ENCODE assay signal across 12 cellular contexts in the genomic region with DNA sequence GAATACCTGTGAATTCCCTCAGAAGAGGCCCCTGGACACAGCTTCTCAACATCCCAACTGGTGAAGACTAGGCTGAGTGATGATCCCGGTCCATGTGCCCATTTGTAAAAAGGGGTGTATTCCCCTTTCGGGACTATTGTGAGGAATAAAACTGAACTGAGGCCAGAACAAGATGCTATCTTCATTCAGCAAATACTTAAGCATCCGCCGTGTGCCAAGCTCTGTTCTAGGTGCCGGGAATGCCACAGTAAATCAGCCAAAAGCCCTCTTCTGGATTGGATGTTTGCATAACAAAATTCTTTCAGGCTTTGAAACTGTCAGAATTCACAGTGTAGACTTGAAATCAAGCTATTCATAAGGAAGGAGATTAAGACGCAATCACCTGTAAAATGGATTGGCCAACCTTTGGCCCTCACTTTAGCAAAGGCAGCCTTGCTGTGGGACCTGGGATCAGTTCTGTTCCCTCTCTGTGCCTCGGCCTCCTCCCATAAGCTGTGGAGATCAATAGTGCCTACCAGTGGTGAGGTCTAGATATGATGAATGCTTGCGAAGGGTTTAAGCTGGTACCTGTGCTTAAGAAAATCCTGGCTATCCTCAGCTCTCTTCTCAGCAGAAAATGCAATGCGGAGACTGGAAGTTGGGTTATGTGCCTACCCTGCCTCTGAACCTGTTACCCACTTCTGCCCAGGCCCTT. TPM values are rescaled to one million over a fixed set of nuclear protein-coding genes. Genes with fewer than 3 reads are reported as not detected.
DNase-seq lines count a peak whose midpoint lies in the region; ATAC-seq, FAIRE-seq and TF ChIP-seq lines count a peak whose summit lies in the region.
"Had no signal": no experiment of that assay in that cellular context is flagged by ENCODE, and none has a peak within 500 bp of the region (broad histone marks: within the 10 kb centered on the region; RNA-seq: fewer than 3 reads in every experiment).

No MANE protein-coding gene starts in this region.

- H3K27me3 Mint-ChIP-seq in astrocyte (ENCODE audit: low read depth, unreplicated experiment): peaks cover 47% of the 10 kb centered on the region
- H3K27me3 Mint-ChIP-seq in activated T-cell treated with anti-CD3 and anti-CD28 coated beads, Interleukin-2, amount 50 U/mL, for 72 hours (ENCODE audit: low read depth): peaks cover 49% of the 10 kb centered on the region

- peak overlapping the region; percentile 60 for H3K4me2 ChIP-seq in astrocyte (ENCODE audit: low read length)

- H2AFZ ChIP-seq in astrocyte (ENCODE audit: low read depth, low read length): no peak overlapping the region

- no peaks in the 10 kb centered on the region for H3K9me3 Mint-ChIP-seq in astrocyte (ENCODE audit: unreplicated experiment)
- no peaks in the 10 kb centered on the region for H3K9me3 Mint-ChIP-seq in activated T-cell treated with anti-CD3 and anti-CD28 coated beads, Interleukin-2, amount 50 U/mL, for 72 hours
- H3K9me3 Mint-ChIP-seq: CD4-positive, alpha-beta T cell; IgD-negative memory B cell had no signal

- TF ChIP-seq CTCF in AG10803 (conservative IDR thresholded peaks at IDR 0.05; ENCODE audit: low read length) (no peak), astrocyte (IDR thresholded peaks at IDR 0.05; ENCODE audit: insufficient read depth, low read depth, low read length) (no peak), lower lobe of right lung (IDR thresholded peaks at IDR 0.05) (no peak)

- H3K27me3 ChIP-seq in HUES48 (ENCODE audit: control insufficient read depth, insufficient read depth, low read length) (peaks cover 13% of the 10 kb centered on the region), astrocyte (ENCODE audit: insufficient read depth, low read length) (peaks cover 50% of the 10 kb centered on the region), lower lobe of right lung (ENCODE audit: low read depth) (peaks cover 37% of the 10 kb centered on the region)

- ATAC-seq in lower lobe of right lung: peak; percentile 6 to 66
- ATAC-seq in HG03521 (IDR thresholded peaks at IDR 0.05; ENCODE audit: unreplicated experiment): no peak
- ATAC-seq in activated T-cell treated with anti-CD3 and anti-CD28 coated beads, Interleukin-2, amount 50 U/mL, for 72 hours (replicated peaks in 1 of 2): no peak

- no peaks in the 10 kb centered on the region for H4K20me1 ChIP-seq in astrocyte (ENCODE audit: insufficient read depth, low read length)

- H3K4me3 Mint-ChIP-seq in astrocyte (ENCODE audit: unreplicated experiment): peak overlapping the region; percentile 78
- H3K4me3 Mint-ChIP-seq in activated T-cell treated with anti-CD3 and anti-CD28 coated beads, Interleukin-2, amount 50 U/mL, for 72 hours: no peak overlapping the region
- H3K4me3 Mint-ChIP-seq: CD4-positive, alpha-beta T cell had no signal

- peaks cover 23% of the 10 kb centered on the region for H3K4me1 ChIP-seq in HUES48 (ENCODE audit: control insufficient read depth, insufficient read depth, low read length)
- H3K4me1 ChIP-seq in astrocyte (ENCODE audit: insufficient read depth, low read length): peaks cover 24% of the 10 kb centered on the region
- H3K4me1 ChIP-seq in lower lobe of right lung: peaks cover 39% of the 10 kb centered on the region

- no peaks in the 10 kb centered on the region for H3K79me2 ChIP-seq in astrocyte (ENCODE audit: insufficient read depth, low read length)

- intact Hi-C loops in lower lobe of right lung (cut with DNase I): no loop called here

- no peak for FAIRE-seq in astrocyte (lab: Jason Lieb, UNC)
- FAIRE-seq: GM12892 had no signal

- H3K36me3 ChIP-seq in HUES48 (ENCODE audit: control insufficient read depth, insufficient read depth, low read length) (peaks cover 11% of the 10 kb centered on the region; the same call in 1 of the 2 replicates), astrocyte (ENCODE audit: insufficient read depth, low read length) (no peaks in the 10 kb centered on the region), lower lobe of right lung (no peaks in the 10 kb centered on the region)

- H3K4me3 ChIP-seq in AG10803 (ENCODE audit: low read length): no peak overlapping the region
- peak overlapping the region; percentile 89 for H3K4me3 ChIP-seq in HUES48 (ENCODE audit: low read depth, low read length)
- no peak overlapping the region for H3K4me3 ChIP-seq in astrocyte (ENCODE audit: insufficient read depth, low read depth, low read length)
- peak overlapping the region; percentile 55 for H3K4me3 ChIP-seq in lower lobe of right lung

- H3K9ac ChIP-seq in HUES48 (ENCODE audit: low read depth, low read length): no peak overlapping the region
- peak overlapping the region; percentile 42 for H3K9ac ChIP-seq in astrocyte (ENCODE audit: low read length)

- DNase-seq in AG10803 (ENCODE audit: low read depth): peak; percentile 7
- DNase-seq in astrocyte (ENCODE audit: low read depth): no peak
- no peak for DNase-seq in lower lobe of right lung
- DNase-seq in NCI-H2227 (lab: John Stamatoyannopoulos, UW; ENCODE audit: unreplicated experiment): no peak
- DNase-seq in cerebellar nuclear complex (lab: John Stamatoyannopoulos, UW): no peak
- no peak for DNase-seq in activated T-cell treated with anti-CD3 and anti-CD28 coated beads, Interleukin-2, amount 50 U/mL, for 72 hours
- DNase-seq: CD4-positive, alpha-beta T cell had no signal

- H3K36me3 Mint-ChIP-seq in astrocyte (ENCODE audit: low read depth, unreplicated experiment): no peaks in the 10 kb centered on the region
- peaks cover 0 to 2% of the 10 kb centered on the region in 2 donors for H3K36me3 Mint-ChIP-seq in activated T-cell treated with anti-CD3 and anti-CD28 coated beads, Interleukin-2, amount 50 U/mL, for 72 hours (ENCODE audit: insufficient read depth in 2 of 2)

- H3K9me3 ChIP-seq in HUES48 (ENCODE audit: control insufficient read depth, insufficient read depth, low read length): no peaks in the 10 kb centered on the region
- no peaks in the 10 kb centered on the region for H3K9me3 ChIP-seq in astrocyte (ENCODE audit: insufficient read depth, low read depth, low read length)
- no peaks in the 10 kb centered on the region for H3K9me3 ChIP-seq in lower lobe of right lung

- H3K27ac Mint-ChIP-seq in astrocyte (ENCODE audit: unreplicated experiment): peak overlapping the region; percentile 97
- H3K27ac Mint-ChIP-seq in activated T-cell treated with anti-CD3 and anti-CD28 coated beads, Interleukin-2, amount 50 U/mL, for 72 hours: no peak overlapping the region
- H3K27ac Mint-ChIP-seq: CD4-positive, alpha-beta T cell had no signal

- H3K4me1 Mint-ChIP-seq in astrocyte (ENCODE audit: low read depth, unreplicated experiment): peaks cover 20% of the 10 kb centered on the region
- H3K4me1 Mint-ChIP-seq in activated T-cell treated with anti-CD3 and anti-CD28 coated beads, Interleukin-2, amount 50 U/mL, for 72 hours (ENCODE audit: low read depth): peaks cover 6% of the 10 kb centered on the region

- H3K27ac ChIP-seq in HUES48 (ENCODE audit: low read depth, low read length) (peak overlapping the region; percentile 88), astrocyte (ENCODE audit: low read depth, low read length) (peak overlapping the region; percentile 60), lower lobe of right lung (peak overlapping the region; percentile 80)

RNA-seq across cellular contexts. Expression of gene ALPL, which starts 1.8 kb away (rescaled TPM):
- total RNA-seq in astrocyte (24.3 and 45.4 TPM in 2 replicates), lower lobe of right lung (123 TPM)
- total RNA-seq in activated T-cell treated with anti-CD3 and anti-CD28 coated beads, Interleukin-2, amount 50 U/mL, for 72 hours: under 1 TPM in 1 of 2 donors, not detected in 1; 0.23 TPM
- total RNA-seq: CD4-positive, alpha-beta T cell; T-helper 1 cell treated with Interleukin-12 subunit alpha and Interleukin-12 subunit beta and Interleukin-4 antibody, amounts not matched to agents 30 ng/mL and 1 ng/mL, for 36 hours had no signal

Comparison
In these comparisons a context has a peak if more than half of its experiments do, and no peak if none do; other contexts are left out.
1. H3K4me3 ChIP-seq: peak in HUES48 (single experiment) and lower lobe of right lung (single experiment); none in AG10803 (single experiment) and astrocyte (single experiment).
2. ATAC-seq: peak in lower lobe of right lung (2 of 2); none in HG03521 (single experiment) and activated T-cell treated with anti-CD3 and anti-CD28 coated beads, Interleukin-2, amount 50 U/mL, for 72 hours (0 of 2).
3. RNA of gene ALPL, which starts 1.8 kb away (total RNA-seq): 123 TPM in lower lobe of right lung (single experiment) and 24.3 to 45.4 TPM in astrocyte; 0.23 TPM in activated T-cell treated with anti-CD3 and anti-CD28 coated beads, Interleukin-2, amount 50 U/mL, for 72 hours; every median in the first group is over 10 times any median in the second.
4. Peak in every context shown above with its lines, with median percentiles within 50 percentile points of each other: H3K27ac ChIP-seq.